8 cellular contexts compared by ENCODE assay signal in the genomic region with DNA sequence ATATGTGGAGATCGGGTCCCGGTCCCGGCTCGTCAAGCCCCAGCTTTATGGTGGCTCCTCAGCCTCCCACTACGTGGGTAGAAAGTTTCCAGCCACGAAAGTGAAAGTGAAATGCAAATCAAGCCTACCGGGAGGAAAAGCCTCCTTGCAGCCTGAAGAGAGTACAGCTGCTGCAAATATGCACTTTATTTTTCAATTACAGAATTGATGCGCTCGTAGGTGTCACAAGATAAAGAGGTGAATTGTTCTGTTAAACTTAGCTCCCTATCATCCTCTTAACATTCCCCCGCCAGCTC. TPM values are rescaled to one million over a fixed set of nuclear protein-coding genes. Genes with fewer than 3 reads are reported as not detected.
DNase-seq lines count a peak whose midpoint lies in the region; ATAC-seq and TF ChIP-seq lines count a peak whose summit lies in the region.

No MANE protein-coding gene starts in this region.

- peaks cover 4% of the 10 kb centered on the region for H3K27me3 Mint-ChIP-seq in CD4-positive, CD25-positive, alpha-beta regulatory T cell
- no peaks in the 10 kb centered on the region for H3K27me3 Mint-ChIP-seq in effector memory CD8-positive, alpha-beta T cell
- peaks cover 5% of the 10 kb centered on the region for H3K27me3 Mint-ChIP-seq in neural progenitor cell (ENCODE audit: insufficient read depth, low read depth)

- peaks cover 53% of the 10 kb centered on the region for H3K79me2 ChIP-seq in neural progenitor cell (ENCODE audit: low read depth)

- H3K4me1 Mint-ChIP-seq in CD4-positive, CD25-positive, alpha-beta regulatory T cell, result peaks cover 15 to 37% (median 21%) of the 10 kb centered on the region in 4 donors
- H3K4me1 Mint-ChIP-seq in effector memory CD8-positive, alpha-beta T cell (ENCODE audit: low read depth in 2 of 2), result peaks cover 8 to 14% of the 10 kb centered on the region in 2 donors
- peaks cover 28% of the 10 kb centered on the region for H3K4me1 Mint-ChIP-seq in neural progenitor cell

- H3F3A ChIP-seq in neural progenitor cell (ENCODE audit: low read depth), result peaks cover 37% of the 10 kb centered on the region

- peak overlapping the region; percentile 60 for H2AFZ ChIP-seq in neural progenitor cell (replicated peaks)

- DNase-seq in CD4-positive, CD25-positive, alpha-beta regulatory T cell, result no peak
- DNase-seq in NB4 (ENCODE audit: low read depth), result no peak
- no peak for DNase-seq in effector memory CD8-positive, alpha-beta T cell
- no peak for DNase-seq in neural progenitor cell (ENCODE audit: low spot score)
- DNase-seq in UCSD-AML1 (lab: John Stamatoyannopoulos, UW; ENCODE audit: unreplicated experiment), result no peak
- DNase-seq in NCI-H774 (lab: John Stamatoyannopoulos, UW), result no peak
- DNase-seq in NCI-H526 (lab: John Stamatoyannopoulos, UW), result no peak
- DNase-seq in activated gamma-delta T cell (lab: John Stamatoyannopoulos, UW), result no peak

- no peak for TF ChIP-seq CTCF in NB4 (IDR thresholded peaks at IDR 0.05; ENCODE audit: low read depth, low read length)
- TF ChIP-seq CTCF in neural progenitor cell (IDR thresholded peaks at IDR 0.05), result no peak

- peaks cover 25% of the 10 kb centered on the region for H3K36me3 ChIP-seq in CD4-positive, CD25-positive, alpha-beta regulatory T cell (ENCODE audit: control insufficient read depth, insufficient read depth, low read length)
- peaks cover 22% of the 10 kb centered on the region for H3K36me3 ChIP-seq in neural progenitor cell

- peaks cover 37% of the 10 kb centered on the region for H4K20me1 ChIP-seq in neural progenitor cell (ENCODE audit: low read depth)

- peak overlapping the region; percentile 75 for H3K4me2 ChIP-seq in neural progenitor cell

- peak overlapping the region; percentile 94 to 98 (median 97) for H3K27ac Mint-ChIP-seq in CD4-positive, CD25-positive, alpha-beta regulatory T cell
- H3K27ac Mint-ChIP-seq in effector memory CD8-positive, alpha-beta T cell, result peak overlapping the region; percentile 92
- peak overlapping the region; percentile 55 for H3K27ac Mint-ChIP-seq in neural progenitor cell

- H3K4me1 ChIP-seq in CD4-positive, CD25-positive, alpha-beta regulatory T cell (ENCODE audit: control insufficient read depth, insufficient read depth, low read length, poor library complexity, severe bottlenecking), result peaks cover 26% of the 10 kb centered on the region
- peaks cover 17% of the 10 kb centered on the region for H3K4me1 ChIP-seq in neural progenitor cell

- H3K4me3 ChIP-seq in CD4-positive, CD25-positive, alpha-beta regulatory T cell (ENCODE audit: low read depth, low read length), result peak overlapping the region; percentile 94
- peak overlapping the region; percentile 72 for H3K4me3 ChIP-seq in NB4 (ENCODE audit: low read depth, low read length)
- H3K4me3 ChIP-seq in neural progenitor cell, result peak overlapping the region; percentile 75

- H3K9ac ChIP-seq in neural progenitor cell, result no peak overlapping the region

- no peaks in the 10 kb centered on the region for H3K27me3 ChIP-seq in CD4-positive, CD25-positive, alpha-beta regulatory T cell (ENCODE audit: control insufficient read depth, insufficient read depth, low read length)
- no peaks in the 10 kb centered on the region for H3K27me3 ChIP-seq in neural progenitor cell

- no peak for TF ChIP-seq POLR2A in NB4 (IDR thresholded peaks at IDR 0.05; ENCODE audit: extremely low read depth, insufficient read length)

- peaks cover 14% of the 10 kb centered on the region for H3K36me3 Mint-ChIP-seq in CD4-positive, CD25-positive, alpha-beta regulatory T cell
- peaks cover 48% of the 10 kb centered on the region for H3K36me3 Mint-ChIP-seq in effector memory CD8-positive, alpha-beta T cell (ENCODE audit: insufficient read depth)
- peaks cover 16% of the 10 kb centered on the region for H3K36me3 Mint-ChIP-seq in neural progenitor cell

- peak overlapping the region; percentile 93 to 97 (median 95) for H3K4me3 Mint-ChIP-seq in CD4-positive, CD25-positive, alpha-beta regulatory T cell
- H3K4me3 Mint-ChIP-seq in effector memory CD8-positive, alpha-beta T cell, result peak overlapping the region; percentile 85 to 90
- H3K4me3 Mint-ChIP-seq in neural progenitor cell, result peak overlapping the region; percentile 97

- no peaks in the 10 kb centered on the region for H3K9me3 Mint-ChIP-seq in CD4-positive, CD25-positive, alpha-beta regulatory T cell
- no peaks in the 10 kb centered on the region for H3K9me3 Mint-ChIP-seq in effector memory CD8-positive, alpha-beta T cell
- H3K9me3 Mint-ChIP-seq in neural progenitor cell, result no peaks in the 10 kb centered on the region

- H3K9me3 ChIP-seq in CD4-positive, CD25-positive, alpha-beta regulatory T cell (ENCODE audit: control insufficient read depth in 2 of 2, low read length in 2 of 2), result no peaks in the 10 kb centered on the region
- no peaks in the 10 kb centered on the region for H3K9me3 ChIP-seq in neural progenitor cell (ENCODE audit: low read depth)

- peak overlapping the region; percentile 92 for H3K27ac ChIP-seq in CD4-positive, CD25-positive, alpha-beta regulatory T cell (ENCODE audit: insufficient read depth, low read length, poor library complexity, severe bottlenecking)
- H3K27ac ChIP-seq in neural progenitor cell, result no peak overlapping the region

- ATAC-seq in CD4-positive, CD25-positive, alpha-beta regulatory T cell (ENCODE audit: low read depth in 2 of 2), result no peak
- no peak for ATAC-seq in effector memory CD8-positive, alpha-beta T cell (replicated peaks)

RNA-seq across cellular contexts. Expression of a gene that starts 0.4 kb away (rescaled TPM):
- total RNA-seq in CD4-positive, CD25-positive, alpha-beta regulatory T cell, result 33.0 TPM
- polyA plus RNA-seq in CD4-positive, CD25-positive, alpha-beta regulatory T cell, result 10 to 100 TPM; 67.5 to 89.9 (median 76.2) TPM
- 245 and 323 TPM in 2 replicates for total RNA-seq in neural progenitor cell (ENCODE audit: low replicate concordance)

RNA-seq across cellular contexts. Expression of a gene that starts 6.7 kb away (rescaled TPM):
- total RNA-seq in CD4-positive, CD25-positive, alpha-beta regulatory T cell, result 77.9 TPM
- polyA plus RNA-seq in CD4-positive, CD25-positive, alpha-beta regulatory T cell, result 10 to 100 TPM; 47.6 to 75.4 (median 51.5) TPM
- 53.8 and 59.8 TPM in 2 replicates for total RNA-seq in neural progenitor cell (ENCODE audit: low replicate concordance)

RNA-seq across cellular contexts. Expression of a gene that starts 7.3 kb away (rescaled TPM):
- 48.3 TPM for total RNA-seq in CD4-positive, CD25-positive, alpha-beta regulatory T cell
- polyA plus RNA-seq in CD4-positive, CD25-positive, alpha-beta regulatory T cell, result 100 to 1,000 TPM; 158 to 237 (median 214) TPM
- 84.3 and 117 TPM in 2 replicates for total RNA-seq in neural progenitor cell (ENCODE audit: low replicate concordance)
